In genomic region chr5:44949687-44950086, GRCh38 we compare ENCODE assay signal across 25 cellular contexts.
"Had no signal": no experiment of that assay in that cellular context is flagged by ENCODE, and none has a peak within 500 bp of the region (broad histone marks: within the 10 kb centered on the region; RNA-seq: fewer than 3 reads in every experiment).

No MANE protein-coding gene starts in this region.

- H3K4me2 ChIP-seq: SK-N-SH had no signal

- H3K9me2 ChIP-seq: SK-N-SH had no signal

- H3K9me3 ChIP-seq: MG63, SJSA1, SK-N-SH had no signal

- H3K4me3 ChIP-seq: MG63, SJSA1 had no signal

- H3K27ac ChIP-seq: SJSA1 had no signal

- ATAC-seq: HepG2, T-cell had no signal

- H3K27me3 ChIP-seq: MG63, SJSA1 had no signal

- H3K36me3 ChIP-seq: MG63, SJSA1 had no signal

- H3K4me1 ChIP-seq: SJSA1 had no signal

- DNase-seq: IMR-90; Karpas-422; KG1; MG63; NCI-H1092 treated with DMSO at 0.1 percent for 48 hours; NCI-H1417; NCI-H1436 treated with DMSO at 0.1 percent for 48 hours; NCI-H1694 treated with DMSO at 0.1 percent for 48 hours; NCI-H1930; NCI-H2081; NCI-H2107; NCI-H2227 treated with DMSO at 0.1 percent for 48 hours; NCI-H524; NCI-H526 treated with DMSO at 0.1 percent for 48 hours; NCI-H748 treated with DMSO at 0.1 percent for 48 hours; NK-92 treated with Interleukin-12 subunit alpha and Interleukin-12 subunit beta, amount 100 ng/mL, for 24 hours; OCI-M1; Right ventricle myocardium superior; RPMI8226; SIG-M5; SK-N-SH; SW 1271; T-cell had no signal
